Comparison of ENCODE assay signal across 1 cellular context in the genomic region with DNA sequence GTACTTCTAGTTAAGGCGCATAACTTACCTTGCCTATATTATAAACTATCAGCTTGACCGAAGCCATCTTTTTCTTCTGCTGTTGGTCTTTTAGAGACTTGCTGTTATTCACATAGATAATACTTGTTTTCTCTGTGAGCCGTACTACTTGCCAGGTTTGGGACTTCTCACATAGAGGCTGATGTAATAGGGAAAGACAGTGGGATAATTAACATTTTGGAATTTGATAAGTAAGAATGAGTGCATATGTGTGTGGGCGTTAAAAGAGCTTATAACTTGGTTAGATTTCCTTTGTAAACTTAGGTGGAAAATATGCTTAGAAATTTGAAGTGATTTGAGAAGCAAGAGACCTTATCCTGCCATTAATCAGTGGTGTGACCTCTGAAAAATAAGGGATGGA.
TF ChIP-seq lines count a peak whose summit lies in the region.

No MANE protein-coding gene starts in this region.

TF ChIP-seq in HCT116, 20 proteins besides CTCF, POLR2A, EP300 and RAD21:
- TF ChIP-seq, protein P1, sequence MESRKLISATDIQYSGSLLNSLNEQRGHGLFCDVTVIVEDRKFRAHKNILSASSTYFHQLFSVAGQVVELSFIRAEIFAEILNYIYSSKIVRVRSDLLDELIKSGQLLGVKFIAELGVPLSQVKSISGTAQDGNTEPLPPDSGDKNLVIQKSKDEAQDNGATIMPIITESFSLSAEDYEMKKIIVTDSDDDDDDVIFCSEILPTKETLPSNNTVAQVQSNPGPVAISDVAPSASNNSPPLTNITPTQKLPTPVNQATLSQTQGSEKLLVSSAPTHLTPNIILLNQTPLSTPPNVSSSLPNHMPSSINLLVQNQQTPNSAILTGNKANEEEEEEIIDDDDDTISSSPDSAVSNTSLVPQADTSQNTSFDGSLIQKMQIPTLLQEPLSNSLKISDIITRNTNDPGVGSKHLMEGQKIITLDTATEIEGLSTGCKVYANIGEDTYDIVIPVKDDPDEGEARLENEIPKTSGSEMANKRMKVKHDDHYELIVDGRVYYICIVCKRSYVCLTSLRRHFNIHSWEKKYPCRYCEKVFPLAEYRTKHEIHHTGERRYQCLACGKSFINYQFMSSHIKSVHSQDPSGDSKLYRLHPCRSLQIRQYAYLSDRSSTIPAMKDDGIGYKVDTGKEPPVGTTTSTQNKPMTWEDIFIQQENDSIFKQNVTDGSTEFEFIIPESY (IDR thresholded peaks at IDR 0.05; ENCODE audit: extremely low read depth, insufficient replicate concordance, low read length), result no peak
- TF ChIP-seq EGR1 (IDR thresholded peaks at IDR 0.05; ENCODE audit: low read depth) (0 out of 2 replicates have a peak, but pooled peaks have one; percentile 31), SP1 (IDR thresholded peaks at IDR 0.05; ENCODE audit: low read depth) (no peak), ZFX (IDR thresholded peaks at IDR 0.05) (no peak)
